Comparison of ENCODE assay signal across 12 cellular contexts in the genomic region with DNA sequence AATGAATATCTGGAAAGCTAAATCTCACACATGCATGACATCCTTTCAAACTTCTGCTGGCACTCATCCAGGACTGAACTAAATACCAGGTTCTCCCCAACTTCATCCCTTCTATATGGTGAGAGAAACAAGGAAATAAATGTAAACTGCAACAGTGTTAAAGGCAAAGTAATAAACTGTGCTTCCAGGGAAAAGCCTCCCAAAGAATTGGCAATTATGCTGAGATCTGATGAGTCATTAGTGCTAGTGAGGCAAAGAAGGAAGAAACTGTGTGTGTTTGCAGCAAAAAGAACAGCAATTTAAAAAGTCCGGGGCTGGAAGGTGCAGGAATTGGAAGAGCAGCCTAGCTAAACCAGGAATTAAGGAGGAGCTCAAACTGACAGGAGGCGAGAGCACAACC.
DNase-seq lines count a peak whose midpoint lies in the region; ATAC-seq, FAIRE-seq and TF ChIP-seq lines count a peak whose summit lies in the region.
"Had no signal": no experiment of that assay in that cellular context is flagged by ENCODE, and none has a peak within 500 bp of the region (broad histone marks: within the 10 kb centered on the region; RNA-seq: fewer than 3 reads in every experiment).

No MANE protein-coding gene starts in this region.

- H3K36me3 ChIP-seq in PC-9 (ENCODE audit: low read depth), result peaks cover 11% of the 10 kb centered on the region; the same call in 1 of the 2 replicates

- TF ChIP-seq RAD21 in A549 (conservative IDR thresholded peaks at IDR 0.05 in 1 of 2, IDR thresholded peaks at IDR 0.05 in 1 of 2), result no peak

- no peak overlapping the region for H2AFZ ChIP-seq in PC-9

- no peaks in the 10 kb centered on the region for H3K79me2 ChIP-seq in PC-9 (ENCODE audit: low read depth)

- H3K4me2 ChIP-seq in A549 (no peak overlapping the region), PC-9 (no peak overlapping the region)
- H3K4me2 ChIP-seq: BLaER1 had no signal

- ATAC-seq in A549 (no peak), GM18519 (IDR thresholded peaks at IDR 0.05; ENCODE audit: low FRiP score, unreplicated experiment) (no peak)

- no peaks in the 10 kb centered on the region for H3K27me3 ChIP-seq in PC-9 (ENCODE audit: insufficient read depth, low read depth)
- H3K27me3 ChIP-seq: BLaER1 had no signal

- TF ChIP-seq CTCF in A549 (IDR thresholded peaks at IDR 0.05) (no peak), PC-9 (conservative IDR thresholded peaks at IDR 0.05) (no peak)

- H3K9me3 ChIP-seq in A549 (no peaks in the 10 kb centered on the region), PC-9 (ENCODE audit: insufficient read depth, low read depth) (no peaks in the 10 kb centered on the region)
- H3K9me3 ChIP-seq: BLaER1 had no signal

- no peak overlapping the region for H3K27ac ChIP-seq in A549
- H3K27ac ChIP-seq in PC-9, result no peak overlapping the region
- H3K27ac ChIP-seq: BLaER1, HL-60 had no signal

- peaks cover 10% of the 10 kb centered on the region; the same call in 1 of the 2 replicates for H3F3A ChIP-seq in PC-9 (ENCODE audit: insufficient read depth, low read depth)

- BruUV-seq in PC-9 (replicated peaks; lab: Mats Ljungman, UMichigan), result no TSS peak

- H3K4me3 ChIP-seq in A549 (no peak overlapping the region), PC-9 (no peak overlapping the region)
- H3K4me3 ChIP-seq: BLaER1 had no signal

- POLR2A ChIA-PET in A549 (lab: Yijun Ruan, JAX), result no interaction called here
- POLR2A ChIA-PET in PC-9 (lab: Charles Lee; ENCODE audit: unreplicated experiment), result no interaction called here

- 79% methylated on average over 2 of the region's 2 CpGs for WGBS in A549 (ENCODE audit: missing lambda C conversion rate)

- intact Hi-C loops in PC-9 (cut with micrococcal nuclease; ENCODE audit: unreplicated experiment), result no loop called here

- peak; percentile 88 for FAIRE-seq in A549 (lab: Jason Lieb, UNC)

- H3K4me1 ChIP-seq in A549, result 0 out of 3 replicates have a peak, but pooled peaks cover 4% of the 10 kb centered on the region
- 0 out of 2 replicates have a peak, but pooled peaks cover 6% of the 10 kb centered on the region for H3K4me1 ChIP-seq in PC-9 (replicated peaks; ENCODE audit: insufficient read depth)
- H3K4me1 ChIP-seq: BLaER1 had no signal

- H3K9me2 ChIP-seq in PC-9 (ENCODE audit: insufficient read depth), result no peaks in the 10 kb centered on the region

- TF ChIP-seq EP300 in A549 (IDR thresholded peaks at IDR 0.05), result no peak

- CTCF ChIA-PET in A549 (lab: Yijun Ruan, JAX) (interaction anchor here (0.6 to 1.1 kb wide), 3 partner anchors 16 to 206 kb away, joined by 3 to 4 read pairs (median 4); no protein-coding TSS in a partner anchor), PC-9 (lab: Charles Lee) (no interaction called here)

- no peak for TF ChIP-seq POLR2A in A549 (IDR thresholded peaks at IDR 0.05; ENCODE audit: low read length)

- DNase-seq in A549 (ENCODE audit: low read depth in 1 of 2, low spot score in 1 of 2), result no peak
- DNase-seq in H4 (ENCODE audit: low spot score), result peak; percentile 68
- peak; percentile 59 for DNase-seq in amniotic epithelial cell (ENCODE audit: low read depth)
- peak; percentile 15 for DNase-seq in hepatic stellate cell (ENCODE audit: low spot score)
- DNase-seq in NCI-H748 (lab: John Stamatoyannopoulos, UW; ENCODE audit: unreplicated experiment), result no peak
- no peak for DNase-seq in PC-9
- DNase-seq in GF-D8 (lab: John Stamatoyannopoulos, UW), result no peak
- DNase-seq: NCI-H1436 treated with DMSO at 0.1 percent for 48 hours, small intestine had no signal

- no peaks in the 10 kb centered on the region for H4K20me1 ChIP-seq in PC-9 (ENCODE audit: insufficient read depth)
- H4K20me1 ChIP-seq: BLaER1 had no signal

TF ChIP-seq in A549, 52 proteins besides CTCF, POLR2A, EP300 and RAD21:
- TF ChIP-seq MYC (IDR thresholded peaks at IDR 0.05; ENCODE audit: borderline replicate concordance, low read length) (no peak), FOSL2 (IDR thresholded peaks at IDR 0.05) (no peak), FOSL2 (CRISPR knock-in tag; IDR thresholded peaks at IDR 0.05) (0 out of 2 replicates have a peak, but pooled peaks have one; percentile 12)
- TF ChIP-seq, protein P1, sequence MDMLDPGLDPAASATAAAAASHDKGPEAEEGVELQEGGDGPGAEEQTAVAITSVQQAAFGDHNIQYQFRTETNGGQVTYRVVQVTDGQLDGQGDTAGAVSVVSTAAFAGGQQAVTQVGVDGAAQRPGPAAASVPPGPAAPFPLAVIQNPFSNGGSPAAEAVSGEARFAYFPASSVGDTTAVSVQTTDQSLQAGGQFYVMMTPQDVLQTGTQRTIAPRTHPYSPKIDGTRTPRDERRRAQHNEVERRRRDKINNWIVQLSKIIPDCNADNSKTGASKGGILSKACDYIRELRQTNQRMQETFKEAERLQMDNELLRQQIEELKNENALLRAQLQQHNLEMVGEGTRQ (IDR thresholded peaks at IDR 0.05), result no peak

Comparison
In these comparisons a context has a peak if more than half of its experiments do, and no peak if none do; other contexts are left out.
1. DNase-seq: peak in H4 (single experiment), amniotic epithelial cell (single experiment) and hepatic stellate cell (single experiment); none in A549 (0 of 2), NCI-H748 (single experiment), PC-9 (0 of 2) and GF-D8 (single experiment).